Comparison of ENCODE assay signal across 1 cellular context in the genomic region with DNA sequence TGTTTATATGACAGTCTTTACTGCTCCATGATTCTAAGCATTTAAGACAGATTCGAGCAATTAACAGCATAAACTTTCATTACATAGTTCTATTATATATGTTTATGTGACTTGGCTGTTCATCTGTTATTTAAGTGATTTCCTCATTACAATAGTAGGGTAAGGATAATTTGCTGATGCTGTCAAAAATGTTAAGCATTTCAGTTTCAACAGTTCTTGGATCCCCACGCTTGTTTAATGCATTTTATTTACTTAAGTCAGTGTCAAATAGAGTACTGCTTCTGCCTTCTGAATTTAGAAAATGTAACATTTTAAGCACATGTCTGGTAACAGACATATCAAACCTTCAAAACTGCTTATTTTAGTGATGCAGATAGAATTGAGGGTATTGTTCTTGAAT.
TF ChIP-seq lines count a peak whose summit lies in the region.

No MANE protein-coding gene starts in this region.

TF ChIP-seq in HepG2, 621 proteins besides CTCF, POLR2A, EP300 and RAD21 (continued from another document):
- TF ChIP-seq MAFF (IDR thresholded peaks at IDR 0.05; ENCODE audit: low read depth, low read length) (peak; percentile 17; the same call in 1 of the 2 replicates), RFXANK (CRISPR knock-in tag; IDR thresholded peaks at IDR 0.05) (no peak), MED1 (CRISPR knock-in tag; IDR thresholded peaks at IDR 0.05) (no peak)
TF ChIP-seq in HepG2: peak in this region for 2.
